In genomic region chr6:145349950-145350510, GRCh38 we compare ENCODE assay signal across 10 cellular contexts.
DNase-seq lines count a peak whose midpoint lies in the region; ATAC-seq, FAIRE-seq and TF ChIP-seq lines count a peak whose summit lies in the region.
"Had no signal": no experiment of that assay in that cellular context is flagged by ENCODE, and none has a peak within 500 bp of the region (broad histone marks: within the 10 kb centered on the region; RNA-seq: fewer than 3 reads in every experiment).

No MANE protein-coding gene starts in this region.

- no peaks in the 10 kb centered on the region for H4K20me1 ChIP-seq in smooth muscle cell (ENCODE audit: low read depth)

- H3K27me3 Mint-ChIP-seq in memory B cell: no peaks in the 10 kb centered on the region

- intact Hi-C loops in pancreas (cut with DNase I): no loop called here

- no peak for FAIRE-seq in pancreas (lab: Jason Lieb, UNC)
- FAIRE-seq: astrocyte had no signal

- H3K4me3 ChIP-seq in smooth muscle cell (no peak overlapping the region), pancreas (no peak overlapping the region)

- H3K4me3 Mint-ChIP-seq in memory B cell: peak overlapping the region; percentile 19

- H3K4me2 ChIP-seq in smooth muscle cell: no peak overlapping the region

- no peaks in the 10 kb centered on the region for H3K4me1 ChIP-seq in smooth muscle cell (ENCODE audit: low read depth)
- no peaks in the 10 kb centered on the region for H3K4me1 ChIP-seq in pancreas

- DNase-seq in memory B cell (ENCODE audit: low spot score in 2 of 2) (no peak), GM19238 (ENCODE audit: insufficient read length, low spot score) (no peak), smooth muscle cell (lab: John Stamatoyannopoulos, UW; ENCODE audit: unreplicated experiment) (no peak), pancreas (no peak)
- no peak for DNase-seq in activated effector memory CD4-positive, alpha-beta T cell treated with Interleukin-2 at 50 U/mL for 16 hours
- DNase-seq: SHP77 treated with DMSO at 0.1 percent for 48 hours had no signal

- no peak overlapping the region for H2AFZ ChIP-seq in smooth muscle cell (ENCODE audit: low read depth)

- ATAC-seq in GM18867 (IDR thresholded peaks at IDR 0.05; ENCODE audit: unreplicated experiment) (peak; percentile 84), GM21528 (IDR thresholded peaks at IDR 0.05; ENCODE audit: low FRiP score, unreplicated experiment) (peak; percentile 79), HG03159 (IDR thresholded peaks at IDR 0.05; ENCODE audit: unreplicated experiment) (peak; percentile 78), memory B cell (ENCODE audit: low read depth) (peak; percentile 65), pancreas (no peak)

- H3K9me3 Mint-ChIP-seq in memory B cell: no peaks in the 10 kb centered on the region

- no peaks in the 10 kb centered on the region for H3K27me3 ChIP-seq in smooth muscle cell (ENCODE audit: low read depth)
- no peaks in the 10 kb centered on the region for H3K27me3 ChIP-seq in pancreas

- 63% methylated on average over 3 of the region's 3 CpGs for WGBS in smooth muscle cell (ENCODE audit: low lambda C conversion rate)
- 44 to 46% methylated on average over 3 of the region's 3 CpGs for WGBS in pancreas, 2 donors

- H3K4me1 Mint-ChIP-seq in memory B cell: peaks cover 12% of the 10 kb centered on the region

- no peak overlapping the region for H3K9ac ChIP-seq in smooth muscle cell (ENCODE audit: low read depth)

- H3K36me3 Mint-ChIP-seq in memory B cell: no peaks in the 10 kb centered on the region

- H3K36me3 ChIP-seq in smooth muscle cell (ENCODE audit: low read depth): no peaks in the 10 kb centered on the region
- H3K36me3 ChIP-seq in pancreas: no peaks in the 10 kb centered on the region

- no peaks in the 10 kb centered on the region for H3F3A ChIP-seq in smooth muscle cell (ENCODE audit: low read depth)

- TF ChIP-seq CTCF in smooth muscle cell (IDR thresholded peaks at IDR 0.05; ENCODE audit: borderline replicate concordance, insufficient read depth, poor library complexity, severe bottlenecking): no peak
- TF ChIP-seq CTCF in pancreas (IDR thresholded peaks at IDR 0.05): no peak

- no peaks in the 10 kb centered on the region for H3K79me2 ChIP-seq in smooth muscle cell (ENCODE audit: low read depth)

- H3K9me3 ChIP-seq in smooth muscle cell (replicated peaks; ENCODE audit: low read depth) (no peaks in the 10 kb centered on the region), pancreas (no peaks in the 10 kb centered on the region)

- no peak overlapping the region for H3K27ac ChIP-seq in smooth muscle cell (ENCODE audit: low read depth)
- H3K27ac ChIP-seq in pancreas: no peak overlapping the region

- H3K27ac Mint-ChIP-seq in memory B cell: peak overlapping the region; percentile 73

Comparison
In these comparisons a context has a peak if more than half of its experiments do, and no peak if none do; other contexts are left out.
1. ATAC-seq: peak in GM18867 (single experiment), GM21528 (single experiment), HG03159 (single experiment) and memory B cell (single experiment); none in pancreas (0 of 4).